In the genomic region with DNA sequence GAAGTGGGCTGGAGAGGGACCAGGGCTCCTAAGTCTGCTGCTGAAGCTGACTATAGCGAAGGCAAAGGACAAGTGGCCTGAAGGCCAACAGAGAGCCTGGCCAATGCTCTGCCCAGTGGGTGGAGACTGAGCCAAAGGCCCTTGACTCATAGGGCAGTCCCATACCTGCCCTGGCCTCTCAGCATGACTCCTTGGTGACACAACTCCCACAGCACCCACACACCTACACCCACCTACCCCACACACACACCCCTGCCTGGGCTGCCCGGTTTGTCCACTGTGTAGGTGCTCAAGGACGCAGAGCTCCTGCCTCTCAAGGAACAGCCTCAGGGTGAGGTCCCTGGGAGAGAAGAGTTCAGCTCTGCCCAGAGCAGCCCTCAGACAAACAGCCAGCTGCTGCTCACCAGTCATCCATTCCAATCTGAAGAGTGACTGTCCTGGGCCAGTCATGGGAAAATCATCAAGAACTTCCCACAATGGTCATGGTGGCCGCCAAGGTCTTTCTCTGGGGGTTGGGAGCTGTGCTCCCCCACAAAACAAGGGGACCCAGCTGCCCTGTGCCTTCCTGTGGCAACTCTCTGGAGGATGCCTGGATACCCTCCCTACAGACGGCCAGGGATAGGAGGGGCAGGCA, we compare ENCODE assay signal across 1 cellular context.
TF ChIP-seq lines count a peak whose summit lies in the region.

No MANE protein-coding gene starts in this region.

TF ChIP-seq in IMR-90, 13 proteins besides CTCF, POLR2A, EP300 and RAD21 (continued from another document):
- TF ChIP-seq FOS (IDR thresholded peaks at IDR 0.05; ENCODE audit: low read depth, low read length) (0 out of 2 replicates have a peak, but pooled peaks have one; percentile 3), MAZ (IDR thresholded peaks at IDR 0.05; ENCODE audit: borderline replicate concordance, low read depth, low read length) (no peak)
